Comparison of ENCODE assay signal across 28 cellular contexts in genomic region chr5:119919279-119919678, GRCh38.
"Had no signal": no experiment of that assay in that cellular context is flagged by ENCODE, and none has a peak within 500 bp of the region (broad histone marks: within the 10 kb centered on the region; RNA-seq: fewer than 3 reads in every experiment).

No MANE protein-coding gene starts in this region.

- H3K27ac ChIP-seq: ascending aorta, breast epithelium, cardiac muscle cell, colonic mucosa, epithelial cell of prostate, esophagus squamous epithelium, gastroesophageal sphincter had no signal

- H3K9me3 ChIP-seq: ascending aorta, breast epithelium, colonic mucosa, esophagus squamous epithelium, gastroesophageal sphincter had no signal

- H3K4me1 ChIP-seq: ascending aorta, breast epithelium, colonic mucosa, esophagus squamous epithelium, gastroesophageal sphincter had no signal

- ATAC-seq: activated naive CD4-positive, alpha-beta T cell treated with anti-CD3 and anti-CD28 coated beads, Interleukin-2, amount 50 U/mL, for 72 hours; activated T-cell treated with anti-CD3 and anti-CD28 coated beads, Interleukin-2, amount 50 U/mL, for 72 hours; gastroesophageal sphincter; T-helper 17 cell had no signal

- DNase-seq: activated CD4-positive, alpha-beta memory T cell treated with anti-CD3 and anti-CD28 coated beads, Interleukin-2, amount 10 ng/mL, durations not matched to agents 7 days and 5 days; activated CD4-positive, alpha-beta T cell treated with anti-CD3 and anti-CD28 coated beads for 1 hour; activated CD4-positive, alpha-beta T cell treated with anti-CD3 and anti-CD28 coated beads for 4 hours; activated CD4-positive, alpha-beta T cell treated with anti-CD3 and anti-CD28 coated beads, Interleukin-2, amount 10 ng/mL, durations not matched to agents 7 days and 5 days; activated CD4-positive, alpha-beta T cell treated with anti-CD3 and anti-CD28 coated beads, Interleukin-2, amount 50 U/mL, for 4 hours; activated CD8-positive, alpha-beta memory T cell treated with anti-CD3 and anti-CD28 coated beads, Interleukin-2, amount 50 U/mL, for 48 hours; activated gamma-delta T cell; activated naive CD4-positive, alpha-beta T cell; activated naive CD4-positive, alpha-beta T cell treated with anti-CD3 and anti-CD28 coated beads, Interleukin-2, amount 10 ng/mL, durations not matched to agents 7 days and 5 days; activated naive CD8-positive, alpha-beta T cell treated with anti-CD3 and anti-CD28 coated beads, Interleukin-2, amount 10 ng/mL, durations not matched to agents 7 days and 5 days; activated T-cell treated with anti-CD3 and anti-CD28 coated beads for 4 hours; activated T-cell treated with anti-CD3 and anti-CD28 coated beads, Interleukin-2, amount 50 U/mL, for 24 hours; activated T-cell treated with anti-CD3 and anti-CD28 coated beads, Interleukin-2, amount 50 U/mL, for 72 hours; central memory CD4-positive, alpha-beta T cell; cerebellar nuclear complex; colonic mucosa; effector CD8-positive, alpha-beta T cell; esophagus squamous epithelium; foreskin melanocyte; T-helper 17 cell had no signal

- H3K4me3 ChIP-seq: ascending aorta, breast epithelium, cardiac muscle cell, colonic mucosa, esophagus squamous epithelium, gastroesophageal sphincter had no signal

- FAIRE-seq: endometrium, endothelial cell of umbilical vein had no signal

- H3K36me3 ChIP-seq: ascending aorta, breast epithelium, cardiac muscle cell, colonic mucosa, esophagus squamous epithelium, gastroesophageal sphincter had no signal

- H3K27me3 ChIP-seq: ascending aorta, breast epithelium, cardiac muscle cell, colonic mucosa, esophagus squamous epithelium, gastroesophageal sphincter had no signal
